In the genomic region with DNA sequence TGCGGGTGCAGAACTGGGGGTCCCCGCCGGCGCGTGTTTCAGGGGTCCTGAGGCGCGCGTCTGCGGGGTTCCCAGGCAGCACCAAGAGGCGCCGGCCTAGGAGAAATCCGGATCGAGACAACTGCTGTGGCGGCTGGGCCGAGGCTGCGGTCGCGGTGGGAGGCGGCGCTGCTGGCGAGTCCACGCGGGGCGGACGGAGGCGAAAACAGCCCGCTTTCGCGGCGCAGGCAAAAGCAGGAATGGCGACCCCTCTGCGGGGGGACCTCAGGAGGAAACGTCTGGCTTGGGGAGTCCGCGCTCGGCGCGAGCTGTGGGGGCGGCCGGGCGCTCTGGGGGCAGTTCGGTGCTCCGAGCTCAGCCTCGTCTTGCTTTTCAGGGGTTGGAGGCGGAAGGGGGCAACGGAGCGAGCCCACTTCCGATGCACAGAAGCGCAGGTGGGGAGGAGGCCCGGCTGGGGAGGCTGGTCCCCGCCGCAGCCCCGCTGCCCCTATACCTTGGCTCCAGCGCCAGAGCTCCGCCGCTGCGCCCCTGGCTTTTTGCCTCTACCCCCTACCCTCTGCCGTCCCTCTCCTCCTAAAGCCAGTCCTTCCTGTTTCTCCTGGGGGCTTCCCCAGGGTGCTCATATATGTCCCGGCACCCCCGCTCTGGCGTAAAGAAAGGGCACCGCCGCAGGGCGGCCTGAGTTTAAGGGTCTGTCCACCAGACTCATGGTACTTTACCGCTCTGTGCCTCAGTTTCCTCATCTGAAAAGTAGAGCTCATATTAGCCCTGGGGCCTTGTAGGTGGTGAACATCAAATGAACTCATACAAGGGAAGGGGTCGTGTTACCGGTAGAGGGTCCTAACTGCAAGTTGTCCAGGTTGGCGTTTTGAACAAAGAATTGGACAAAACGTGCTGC, we compare ENCODE assay signal across 8 cellular contexts.
A peak's percentile ranks its signal among the peaks of the same experiment; 100 is the strongest.
DNase-seq lines count a peak whose midpoint lies in the region; ATAC-seq and TF ChIP-seq lines count a peak whose summit lies in the region.

No MANE protein-coding gene starts in this region.

- H3K27me3 ChIP-seq in NT2/D1 (ENCODE audit: insufficient read depth, insufficient read length): peaks cover 40% of the 10 kb centered on the region
- H3K27me3 ChIP-seq in prostate gland (replicated peaks; ENCODE audit: insufficient read depth): no peaks in the 10 kb centered on the region

- H3K9me3 ChIP-seq in NT2/D1 (ENCODE audit: insufficient read depth, low read length): peaks cover 15% of the 10 kb centered on the region; the same call in 1 of the 2 replicates
- no peaks in the 10 kb centered on the region for H3K9me3 ChIP-seq in prostate gland

- H3K4me1 ChIP-seq in NT2/D1 (ENCODE audit: insufficient read depth, insufficient read length) (no peaks in the 10 kb centered on the region), prostate gland (replicated peaks) (no peaks in the 10 kb centered on the region)

- TF ChIP-seq CTCF in Calu3 (IDR thresholded peaks at IDR 0.05; ENCODE audit: unreplicated experiment) (no peak), prostate gland (IDR thresholded peaks at IDR 0.05) (no peak)

- peaks cover 27% of the 10 kb centered on the region for H3K36me3 Mint-ChIP-seq in Calu3 (ENCODE audit: insufficient read depth, unreplicated experiment)
- no peaks in the 10 kb centered on the region for H3K36me3 Mint-ChIP-seq in activated naive CD8-positive, alpha-beta T cell

- ATAC-seq in GM21528 (IDR thresholded peaks at IDR 0.05; ENCODE audit: low FRiP score, unreplicated experiment) (peak; percentile 32), left cardiac atrium (peak; percentile 70)

- H3K9ac ChIP-seq in NT2/D1 (ENCODE audit: insufficient read length, low read depth): peak overlapping the region; percentile 72

- no peak for TF ChIP-seq POLR2A in prostate gland (IDR thresholded peaks at IDR 0.05)

- CTCF ChIA-PET in Calu3 (lab: Charles Lee): interaction anchor here (1.8 kb wide), 1 partner anchor 22 kb away, joined by 4 read pairs; no protein-coding TSS in a partner anchor

- peaks cover 24% of the 10 kb centered on the region for H3K4me1 Mint-ChIP-seq in Calu3 (ENCODE audit: low read depth, unreplicated experiment)
- H3K4me1 Mint-ChIP-seq in activated naive CD8-positive, alpha-beta T cell (ENCODE audit: low read depth): peaks cover 24% of the 10 kb centered on the region

- H3K27ac ChIP-seq in prostate gland: peak overlapping the region; percentile 48

- DNase-seq in Calu3 (peak; percentile 33), NT2/D1 (ENCODE audit: low read depth, low spot score) (no peak), left cardiac atrium (peak; percentile 58), prostate gland (ENCODE audit: low spot score) (no peak), NCI-H446 (lab: John Stamatoyannopoulos, UW) (no peak), NCI-H1694 treated with DMSO at 0.1 percent for 48 hours (lab: John Stamatoyannopoulos, UW) (no peak)

- H3K27me3 Mint-ChIP-seq in Calu3 (ENCODE audit: unreplicated experiment): peaks cover 8% of the 10 kb centered on the region
- no peaks in the 10 kb centered on the region for H3K27me3 Mint-ChIP-seq in activated naive CD8-positive, alpha-beta T cell

- BruUV-seq in Calu3 (replicated peaks; lab: Mats Ljungman, UMichigan): no TSS peak

- WGBS in prostate gland: 8% methylated on average over 61 of the region's 69 CpGs

- H3K4me3 Mint-ChIP-seq in Calu3 (ENCODE audit: low read depth, unreplicated experiment): peak overlapping the region; percentile 89
- H3K4me3 Mint-ChIP-seq in activated naive CD8-positive, alpha-beta T cell: peak overlapping the region; percentile 94

- intact Hi-C loops in Calu3 (cut with micrococcal nuclease; ENCODE audit: unreplicated experiment) (loop anchor here (5.0 kb wide), 1 partner anchor 665 kb away; no protein-coding TSS in a partner anchor), left cardiac atrium (cut with DNase I) (no loop called here), prostate gland (cut with DNase I) (no loop called here)

- no peaks in the 10 kb centered on the region for H3K9me3 Mint-ChIP-seq in Calu3 (ENCODE audit: low read depth, unreplicated experiment)
- no peaks in the 10 kb centered on the region for H3K9me3 Mint-ChIP-seq in activated naive CD8-positive, alpha-beta T cell (ENCODE audit: low read depth)

- peak overlapping the region; percentile 69 for H3K27ac Mint-ChIP-seq in Calu3 (ENCODE audit: unreplicated experiment)
- H3K27ac Mint-ChIP-seq in activated naive CD8-positive, alpha-beta T cell: peak overlapping the region; percentile 92

- no peaks in the 10 kb centered on the region for H3K36me3 ChIP-seq in NT2/D1 (ENCODE audit: insufficient read depth, insufficient read length, low read length)
- H3K36me3 ChIP-seq in prostate gland: no peaks in the 10 kb centered on the region

- peak overlapping the region; percentile 37 for H3K4me3 ChIP-seq in NT2/D1 (ENCODE audit: insufficient read length, low read depth)
- H3K4me3 ChIP-seq in prostate gland: peak overlapping the region; percentile 36 to 53

Comparison
In these comparisons a context has a peak if more than half of its experiments do, and no peak if none do; other contexts are left out.
1. DNase-seq: peak in Calu3 (single experiment) and left cardiac atrium (single experiment); none in NT2/D1 (single experiment), prostate gland (single experiment), NCI-H446 (0 of 2) and NCI-H1694 treated with DMSO at 0.1 percent for 48 hours (single experiment).